Comparison of ENCODE assay signal across 1 cellular context in the genomic region with DNA sequence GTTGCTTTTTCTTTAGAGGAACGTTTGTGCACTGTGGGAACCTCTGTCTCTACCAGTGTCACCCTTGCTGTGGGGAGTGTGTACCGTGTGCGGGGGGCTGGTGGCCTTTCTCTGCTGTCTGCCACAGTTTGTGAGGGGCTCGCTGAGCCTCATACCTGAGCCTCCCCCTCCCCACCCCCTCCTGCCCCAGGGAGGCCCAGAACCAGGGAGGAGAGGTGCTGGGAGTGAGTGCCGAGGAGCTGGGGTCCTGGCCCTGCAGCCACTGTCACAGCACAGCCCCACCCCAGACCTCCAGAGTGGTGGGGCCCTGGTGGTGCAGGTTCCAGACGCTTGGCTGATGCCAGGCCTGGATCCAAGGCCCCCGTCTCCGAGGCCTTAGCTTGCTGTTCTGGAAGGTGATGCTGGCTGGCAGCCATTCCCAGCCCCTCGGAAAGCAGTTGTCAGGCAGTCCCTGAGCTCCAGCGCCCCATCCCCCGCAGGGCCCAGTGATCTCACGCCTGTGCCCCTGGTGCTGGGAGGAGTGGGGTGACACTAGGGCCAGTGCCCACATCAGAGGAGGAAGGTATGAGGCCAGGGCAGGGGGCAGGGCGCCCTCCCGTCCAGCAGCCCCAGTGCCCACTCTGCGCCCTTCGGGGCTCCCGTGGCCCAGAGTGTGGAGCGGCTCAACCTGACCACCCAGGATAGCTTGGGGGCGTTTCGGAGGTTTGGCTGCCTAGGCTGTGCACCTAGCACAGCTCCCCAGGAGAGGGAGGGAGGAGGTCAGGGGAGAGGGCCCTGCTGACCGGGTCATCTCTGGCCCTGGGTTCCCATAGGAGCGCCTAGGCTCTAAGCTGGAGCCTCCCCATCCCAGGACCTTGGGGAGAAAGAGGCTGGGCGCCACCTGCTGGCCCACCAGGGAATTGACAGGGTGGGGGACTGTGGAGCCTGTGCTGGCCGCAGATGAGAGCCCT.
TF ChIP-seq lines count a peak whose summit lies in the region.

No MANE protein-coding gene starts in this region.

TF ChIP-seq in GM23338, 12 proteins besides CTCF, POLR2A, EP300 and RAD21 (continued from another document):
- TF ChIP-seq, protein P1, sequence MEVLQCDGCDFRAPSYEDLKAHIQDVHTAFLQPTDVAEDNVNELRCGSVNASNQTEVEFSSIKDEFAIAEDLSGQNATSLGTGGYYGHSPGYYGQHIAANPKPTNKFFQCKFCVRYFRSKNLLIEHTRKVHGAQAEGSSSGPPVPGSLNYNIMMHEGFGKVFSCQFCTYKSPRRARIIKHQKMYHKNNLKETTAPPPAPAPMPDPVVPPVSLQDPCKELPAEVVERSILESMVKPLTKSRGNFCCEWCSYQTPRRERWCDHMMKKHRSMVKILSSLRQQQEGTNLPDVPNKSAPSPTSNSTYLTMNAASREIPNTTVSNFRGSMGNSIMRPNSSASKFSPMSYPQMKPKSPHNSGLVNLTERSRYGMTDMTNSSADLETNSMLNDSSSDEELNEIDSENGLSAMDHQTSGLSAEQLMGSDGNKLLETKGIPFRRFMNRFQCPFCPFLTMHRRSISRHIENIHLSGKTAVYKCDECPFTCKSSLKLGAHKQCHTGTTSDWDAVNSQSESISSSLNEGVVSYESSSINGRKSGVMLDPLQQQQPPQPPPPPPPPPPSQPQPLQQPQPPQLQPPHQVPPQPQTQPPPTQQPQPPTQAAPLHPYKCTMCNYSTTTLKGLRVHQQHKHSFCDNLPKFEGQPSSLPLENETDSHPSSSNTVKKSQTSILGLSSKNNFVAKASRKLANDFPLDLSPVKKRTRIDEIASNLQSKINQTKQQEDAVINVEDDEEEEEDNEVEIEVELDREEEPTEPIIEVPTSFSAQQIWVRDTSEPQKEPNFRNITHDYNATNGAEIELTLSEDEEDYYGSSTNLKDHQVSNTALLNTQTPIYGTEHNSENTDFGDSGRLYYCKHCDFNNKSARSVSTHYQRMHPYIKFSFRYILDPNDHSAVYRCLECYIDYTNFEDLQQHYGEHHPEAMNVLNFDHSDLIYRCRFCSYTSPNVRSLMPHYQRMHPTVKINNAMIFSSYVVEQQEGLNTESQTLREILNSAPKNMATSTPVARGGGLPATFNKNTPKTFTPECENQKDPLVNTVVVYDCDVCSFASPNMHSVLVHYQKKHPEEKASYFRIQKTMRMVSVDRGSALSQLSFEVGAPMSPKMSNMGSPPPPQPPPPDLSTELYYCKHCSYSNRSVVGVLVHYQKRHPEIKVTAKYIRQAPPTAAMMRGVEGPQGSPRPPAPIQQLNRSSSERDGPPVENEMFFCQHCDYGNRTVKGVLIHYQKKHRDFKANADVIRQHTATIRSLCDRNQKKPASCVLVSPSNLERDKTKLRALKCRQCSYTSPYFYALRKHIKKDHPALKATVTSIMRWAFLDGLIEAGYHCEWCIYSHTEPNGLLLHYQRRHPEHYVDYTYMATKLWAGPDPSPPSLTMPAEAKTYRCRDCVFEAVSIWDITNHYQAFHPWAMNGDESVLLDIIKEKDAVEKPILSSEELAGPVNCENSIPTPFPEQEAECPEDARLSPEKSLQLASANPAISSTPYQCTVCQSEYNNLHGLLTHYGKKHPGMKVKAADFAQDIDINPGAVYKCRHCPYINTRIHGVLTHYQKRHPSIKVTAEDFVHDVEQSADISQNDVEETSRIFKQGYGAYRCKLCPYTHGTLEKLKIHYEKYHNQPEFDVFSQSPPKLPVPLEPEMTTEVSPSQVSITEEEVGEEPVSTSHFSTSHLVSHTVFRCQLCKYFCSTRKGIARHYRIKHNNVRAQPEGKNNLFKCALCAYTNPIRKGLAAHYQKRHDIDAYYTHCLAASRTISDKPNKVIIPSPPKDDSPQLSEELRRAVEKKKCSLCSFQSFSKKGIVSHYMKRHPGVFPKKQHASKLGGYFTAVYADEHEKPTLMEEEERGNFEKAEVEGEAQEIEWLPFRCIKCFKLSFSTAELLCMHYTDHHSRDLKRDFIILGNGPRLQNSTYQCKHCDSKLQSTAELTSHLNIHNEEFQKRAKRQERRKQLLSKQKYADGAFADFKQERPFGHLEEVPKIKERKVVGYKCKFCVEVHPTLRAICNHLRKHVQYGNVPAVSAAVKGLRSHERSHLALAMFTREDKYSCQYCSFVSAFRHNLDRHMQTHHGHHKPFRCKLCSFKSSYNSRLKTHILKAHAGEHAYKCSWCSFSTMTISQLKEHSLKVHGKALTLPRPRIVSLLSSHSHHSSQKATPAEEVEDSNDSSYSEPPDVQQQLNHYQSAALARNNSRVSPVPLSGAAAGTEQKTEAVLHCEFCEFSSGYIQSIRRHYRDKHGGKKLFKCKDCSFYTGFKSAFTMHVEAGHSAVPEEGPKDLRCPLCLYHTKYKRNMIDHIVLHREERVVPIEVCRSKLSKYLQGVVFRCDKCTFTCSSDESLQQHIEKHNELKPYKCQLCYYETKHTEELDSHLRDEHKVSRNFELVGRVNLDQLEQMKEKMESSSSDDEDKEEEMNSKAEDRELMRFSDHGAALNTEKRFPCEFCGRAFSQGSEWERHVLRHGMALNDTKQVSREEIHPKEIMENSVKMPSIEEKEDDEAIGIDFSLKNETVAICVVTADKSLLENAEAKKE (CRISPR knock-in tag; IDR thresholded peaks at IDR 0.05) = no peak
- no peak for TF ChIP-seq STAT1 (IDR thresholded peaks at IDR 0.05; ENCODE audit: unreplicated experiment)
